In genomic region chr12:105051981-105052380, GRCh38 we compare ENCODE assay signal across 24 cellular contexts. TPM values are rescaled to one million over a fixed set of nuclear protein-coding genes. Genes with fewer than 3 reads are reported as not detected.
DNase-seq lines count a peak whose midpoint lies in the region; FAIRE-seq and TF ChIP-seq lines count a peak whose summit lies in the region.
"Had no signal": no experiment of that assay in that cellular context is flagged by ENCODE, and none has a peak within 500 bp of the region (broad histone marks: within the 10 kb centered on the region; RNA-seq: fewer than 3 reads in every experiment).

No MANE protein-coding gene starts in this region.

- H3K36me3 ChIP-seq in Karpas-422 (ENCODE audit: insufficient read depth, low read length) (no peaks in the 10 kb centered on the region), left ventricle myocardium inferior (peaks cover 43% of the 10 kb centered on the region)
- H3K36me3 ChIP-seq: BLaER1 had no signal

- peaks cover 5% of the 10 kb centered on the region for H3K4me1 Mint-ChIP-seq in MCF 10A (ENCODE audit: insufficient read depth, unreplicated experiment)

- TF ChIP-seq POLR2A in GM12891 (IDR thresholded peaks at IDR 0.05; ENCODE audit: low read depth, low read length) = no peak

- peaks cover 13% of the 10 kb centered on the region for H3K9me3 Mint-ChIP-seq in MCF 10A (ENCODE audit: unreplicated experiment)

- H3K27me3 ChIP-seq in Karpas-422 (ENCODE audit: low read length) (0 out of 2 replicates have a peak, but pooled peaks cover under 1% of the 10 kb centered on the region), left ventricle myocardium inferior (ENCODE audit: low read depth) (no peaks in the 10 kb centered on the region)
- H3K27me3 ChIP-seq: BE2C, BLaER1 had no signal

- H3K9ac ChIP-seq in Karpas-422 (ENCODE audit: low read length) = no peak overlapping the region
- H3K9ac ChIP-seq: BLaER1 had no signal

- H3K4me2 ChIP-seq in Karpas-422 (ENCODE audit: low read depth, low read length, poor library complexity, severe bottlenecking) = no peak overlapping the region
- H3K4me2 ChIP-seq: BLaER1 had no signal

- H4K20me1 ChIP-seq in Karpas-422 (ENCODE audit: insufficient read depth, low read depth, low read length) = no peaks in the 10 kb centered on the region
- H4K20me1 ChIP-seq: BLaER1 had no signal

- POLR2A ChIA-PET in MCF 10A (lab: Yijun Ruan, JAX) = interaction anchor here (1.0 kb wide), 1 partner anchor 707 kb away, joined by 3 read pairs; no protein-coding TSS in a partner anchor

- peaks cover 80% of the 10 kb centered on the region for H3K36me3 Mint-ChIP-seq in MCF 10A (ENCODE audit: insufficient read depth, unreplicated experiment)

- H3K27me3 Mint-ChIP-seq in MCF 10A (ENCODE audit: insufficient read depth, unreplicated experiment) = no peaks in the 10 kb centered on the region
- H3K27me3 Mint-ChIP-seq: CD4-positive, CD25-positive, alpha-beta regulatory T cell had no signal

- no peak overlapping the region for H2AFZ ChIP-seq in Karpas-422 (ENCODE audit: low read length)

- CTCF ChIA-PET in MCF 10A (lab: Yijun Ruan, JAX) = interaction anchor here (0.6 to 6.8 kb wide), 15 partner anchors 8 to 951 kb away, joined by 3 to 69 read pairs (median 3); partner anchors contain the start of gene CHST11

- H3K9me3 ChIP-seq in Karpas-422 (ENCODE audit: low read length) = no peaks in the 10 kb centered on the region
- peaks cover 16% of the 10 kb centered on the region for H3K9me3 ChIP-seq in left ventricle myocardium inferior (replicated peaks)
- H3K9me3 ChIP-seq: BE2C had no signal

- no peak overlapping the region for H3K4me3 Mint-ChIP-seq in MCF 10A (ENCODE audit: unreplicated experiment)
- H3K4me3 Mint-ChIP-seq: CD14-positive monocyte; CD4-positive, alpha-beta memory T cell; CD4-positive, CD25-positive, alpha-beta regulatory T cell; CD8-positive, alpha-beta memory T cell had no signal

- H3K27ac ChIP-seq in Karpas-422 (ENCODE audit: low read length) (no peak overlapping the region), left ventricle myocardium inferior (replicated peaks) (no peak overlapping the region)
- H3K27ac ChIP-seq: BLaER1 had no signal

- H3K4me3 ChIP-seq in Karpas-422 (ENCODE audit: low read length) (no peak overlapping the region), left ventricle myocardium inferior (no peak overlapping the region)
- H3K4me3 ChIP-seq: BLaER1, GM12878 had no signal

- DNase-seq in GM12891 (ENCODE audit: insufficient read length, low spot score) (no peak), Karpas-422 (peak; percentile 66), germinal center (ENCODE audit: low spot score) (peak; percentile 45), MCF 10A (ENCODE audit: unreplicated experiment) (no peak), left ventricle myocardium inferior (no peak), COLO829 (ENCODE audit: low spot score) (no peak), cardiac septum (ENCODE audit: low spot score) (no peak)
- DNase-seq: 8988T; ACHN; BE2C; C1 segment of cervical spinal cord; Caco-2; Calu3; CD4-positive, alpha-beta memory T cell; CD4-positive, CD25-positive, alpha-beta regulatory T cell; CD8-positive, alpha-beta memory T cell; DMS79 treated with DMSO at 0.1 percent for 48 hours; EL; GDM1 had no signal

- no peaks in the 10 kb centered on the region for H3K79me2 ChIP-seq in Karpas-422 (ENCODE audit: low read length)

- H3K9me2 ChIP-seq in Karpas-422 (replicated peaks; ENCODE audit: insufficient read depth, low read length) = no peaks in the 10 kb centered on the region

- intact Hi-C loops in MCF 10A (cut with micrococcal nuclease) = no loop called here
- intact Hi-C loops in left ventricle myocardium inferior (cut with micrococcal nuclease) = loop anchor here (2.0 kb wide), 1 partner anchor 669 kb away; no protein-coding TSS in a partner anchor
- intact Hi-C loops in cardiac septum (cut with DNase I) = loop anchor here (5.0 kb wide), 2 partner anchors 670 to 850 kb away; no protein-coding TSS in a partner anchor

- peaks cover 16% of the 10 kb centered on the region for H3K4me1 ChIP-seq in Karpas-422 (ENCODE audit: low read length)
- no peaks in the 10 kb centered on the region for H3K4me1 ChIP-seq in left ventricle myocardium inferior
- H3K4me1 ChIP-seq: BE2C, BLaER1, Caco-2 had no signal

- TF ChIP-seq CTCF in MCF 10A (IDR thresholded peaks at IDR 0.05; ENCODE audit: unreplicated experiment) (no peak), left ventricle myocardium inferior (IDR thresholded peaks at IDR 0.05; ENCODE audit: borderline replicate concordance) (no peak)

- FAIRE-seq in GM12891 (lab: Jason Lieb, UNC) = peak; percentile 20
- FAIRE-seq: A204.1, D721Med, GM12878 had no signal

- no TSS peak for BruUV-seq in MCF 10A (replicated peaks; lab: Mats Ljungman, UMichigan)

- no peak overlapping the region for H3K27ac Mint-ChIP-seq in MCF 10A (ENCODE audit: low read depth, unreplicated experiment)
- H3K27ac Mint-ChIP-seq: CD14-positive monocyte; CD4-positive, alpha-beta memory T cell; CD8-positive, alpha-beta memory T cell had no signal

TF ChIP-seq in GM12891, 5 proteins besides CTCF, POLR2A, EP300 and RAD21:
- TF ChIP-seq TAF1 (IDR thresholded peaks at IDR 0.05; ENCODE audit: low read depth, low read length) = no peak

RNA-seq across cellular contexts. Expression of gene ALDH1L2, which starts 32.3 kb away (rescaled TPM):
- 1.7 TPM for polyA plus RNA-seq in GM12891 (2012; ENCODE audit: low read depth, missing spikeins)
- not detected in 2 replicates for total RNA-seq in Karpas-422 (2014; rRNA removed; shearing (Covaris generic); ENCODE audit: low replicate concordance)
- total RNA-seq in MCF 10A (2022) (165 TPM in 2 replicates), left ventricle myocardium inferior (3.0 TPM), cardiac septum (3.6 TPM)
- total RNA-seq: CD4-positive, CD25-positive, alpha-beta regulatory T cell had no signal
- polyA plus RNA-seq: CD4-positive, CD25-positive, alpha-beta regulatory T cell; CD8-positive, alpha-beta memory T cell had no signal

RNA-seq across cellular contexts. Expression of gene WASHC4, which starts 55.5 kb away (rescaled TPM):
- 13.4 TPM for polyA plus RNA-seq in GM12891 (2012; ENCODE audit: low read depth, missing spikeins)
- total RNA-seq in Karpas-422 (2014; rRNA removed; shearing (Covaris generic); ENCODE audit: low replicate concordance) = 67.1 and 93.0 TPM in 2 replicates
- total RNA-seq in MCF 10A (2022) = 44.5 and 47.6 TPM in 2 replicates
- 23.5 TPM for total RNA-seq in left ventricle myocardium inferior
- 25.7 TPM for total RNA-seq in cardiac septum

Comparison
In these comparisons a context has a peak if more than half of its experiments do, and no peak if none do; other contexts are left out.
1. DNase-seq: peak in Karpas-422 (single experiment) and germinal center (single experiment); none in GM12891 (single experiment), MCF 10A (single experiment), left ventricle myocardium inferior (single experiment), COLO829 (single experiment) and cardiac septum (single experiment).
2. RNA of gene ALDH1L2, which starts 32.3 kb away (total RNA-seq): 165 TPM in MCF 10A; 3.6 TPM in cardiac septum (single experiment), 3.0 TPM in left ventricle myocardium inferior (single experiment) and not detected in Karpas-422; every median in the first group is over 10 times any median in the second.